ENCODE assay signal across 24 cellular contexts in genomic region chr6:149346075-149346474, GRCh38. TPM values are rescaled to one million over a fixed set of nuclear protein-coding genes. Genes with fewer than 3 reads are reported as not detected.
"Had no signal": no experiment of that assay in that cellular context is flagged by ENCODE, and none has a peak within 500 bp of the region (broad histone marks: within the 10 kb centered on the region; RNA-seq: fewer than 3 reads in every experiment).

No MANE protein-coding gene starts in this region.

- DNase-seq: activated CD8-positive, alpha-beta memory T cell treated with anti-CD3 and anti-CD28 coated beads, Interleukin-2, amount 50 U/mL, for 4 hours; activated CD8-positive, alpha-beta T cell treated with anti-CD3 and anti-CD28 coated beads for 36 hours; activated naive CD4-positive, alpha-beta T cell treated with anti-CD3 and anti-CD28 coated beads for 36 hours; cerebellar nuclear complex; effector CD8-positive, alpha-beta T cell; heart left ventricle; kidney; occipital lobe; posterior cingulate gyrus; retina; SK-N-SH; stimulated activated CD4-positive, alpha-beta T cell treated with anti-CD3 and anti-CD28 coated beads, Interleukin-12 subunit alpha, Interleukin-12 subunit beta, amount 100 ng/mL, for 4 hours; stimulated activated CD4-positive, alpha-beta T cell treated with anti-CD3 and anti-CD28 coated beads, Interleukin-1b, Interleukin-23, amount 100 ng/mL, for 48 hours; stimulated activated CD8-positive, alpha-beta memory T cell treated with anti-CD3 and anti-CD28 coated beads, Interleukin-4, amount 100 ng/mL, for 48 hours; stimulated activated naive CD4-positive, alpha-beta T cell treated with Interleukin-2 at 50 U/mL for 16 hours; WERI-Rb-1 had no signal

- H3K27ac ChIP-seq: gastroesophageal sphincter, heart left ventricle, tibial nerve, vagina, WERI-Rb-1 had no signal

- H3K9me3 ChIP-seq: gastroesophageal sphincter, heart left ventricle, SK-N-SH, tibial nerve, vagina had no signal

- H3K4me3 Mint-ChIP-seq: activated CD8-positive, alpha-beta T cell treated with anti-CD3 and anti-CD28 coated beads for 36 hours; activated naive CD4-positive, alpha-beta T cell treated with anti-CD3 and anti-CD28 coated beads for 36 hours; mesothelial cell of epicardium had no signal

- H3K9ac ChIP-seq: SK-N-SH had no signal

- H3K36me3 ChIP-seq: gastroesophageal sphincter, tibial nerve, vagina, WERI-Rb-1 had no signal

- H3K4me2 ChIP-seq: SK-N-SH had no signal

- H3K27me3 ChIP-seq: gastroesophageal sphincter, heart left ventricle, tibial nerve, vagina had no signal

- H3K4me3 ChIP-seq: gastroesophageal sphincter, heart left ventricle, lung, tibial nerve, vagina had no signal

- H3K9me3 Mint-ChIP-seq: activated CD8-positive, alpha-beta T cell treated with anti-CD3 and anti-CD28 coated beads for 36 hours; activated naive CD4-positive, alpha-beta T cell treated with anti-CD3 and anti-CD28 coated beads for 36 hours; mesothelial cell of epicardium had no signal

- H3K27me3 Mint-ChIP-seq: activated CD8-positive, alpha-beta T cell treated with anti-CD3 and anti-CD28 coated beads for 36 hours had no signal

- ATAC-seq: activated CD8-positive, alpha-beta T cell treated with anti-CD3 and anti-CD28 coated beads for 36 hours; esophagus mucosa; gastroesophageal sphincter; heart left ventricle; left lobe of liver had no signal

- H3K27ac Mint-ChIP-seq: activated CD8-positive, alpha-beta T cell treated with anti-CD3 and anti-CD28 coated beads for 36 hours; activated naive CD4-positive, alpha-beta T cell treated with anti-CD3 and anti-CD28 coated beads for 36 hours; mesothelial cell of epicardium had no signal

RNA-seq across cellular contexts. Expression of gene SUMO4, which starts 54.0 kb away (rescaled TPM):
- polyA plus RNA-seq: neural cell, SK-N-SH had no signal
